ENCODE assay signal across 17 cellular contexts in genomic region chr6:45566882-45567281, GRCh38.
A peak's percentile ranks its signal among the peaks of the same experiment; 100 is the strongest.
DNase-seq lines count a peak whose midpoint lies in the region; ATAC-seq, FAIRE-seq and TF ChIP-seq lines count a peak whose summit lies in the region.
"Had no signal": no experiment of that assay in that cellular context is flagged by ENCODE, and none has a peak within 500 bp of the region (broad histone marks: within the 10 kb centered on the region; RNA-seq: fewer than 3 reads in every experiment).

No MANE protein-coding gene starts in this region.

- H3K27ac Mint-ChIP-seq in astrocyte (ENCODE audit: unreplicated experiment), result peak overlapping the region; percentile 89
- H3K27ac Mint-ChIP-seq in natural killer cell, result no peak overlapping the region
- H3K27ac Mint-ChIP-seq: activated naive CD8-positive, alpha-beta T cell treated with anti-CD3 and anti-CD28 coated beads, Interleukin-2, amount 50 U/mL, for 24 hours had no signal

- no peaks in the 10 kb centered on the region for H3K9me3 ChIP-seq in mammary epithelial cell (replicated peaks; ENCODE audit: insufficient read depth, low read length)
- no peaks in the 10 kb centered on the region for H3K9me3 ChIP-seq in breast epithelium
- H3K9me3 ChIP-seq in astrocyte (ENCODE audit: insufficient read depth, low read depth, low read length), result no peaks in the 10 kb centered on the region
- H3K9me3 ChIP-seq in keratinocyte (ENCODE audit: control insufficient read depth, low read depth, low read length), result no peaks in the 10 kb centered on the region
- H3K9me3 ChIP-seq: A549, MG63 had no signal

- H2AFZ ChIP-seq in mammary epithelial cell (ENCODE audit: low read depth, low read length) (peak overlapping the region; percentile 71), astrocyte (ENCODE audit: low read depth, low read length) (peak overlapping the region; percentile 31), keratinocyte (ENCODE audit: control insufficient read depth, low read length) (peak overlapping the region; percentile 8)

- no peak overlapping the region for H3K4me3 ChIP-seq in mammary epithelial cell (replicated peaks in 1 of 3; ENCODE audit: insufficient read depth in 1 of 3, low read depth in 2 of 3, low read length in 3 of 3)
- H3K4me3 ChIP-seq in breast epithelium, result no peak overlapping the region
- H3K4me3 ChIP-seq in astrocyte (ENCODE audit: insufficient read depth, low read depth, low read length), result no peak overlapping the region
- no peak overlapping the region for H3K4me3 ChIP-seq in keratinocyte (ENCODE audit: control insufficient read depth in 2 of 3, extremely low read depth in 1 of 3, insufficient read depth in 2 of 3, low read depth in 1 of 3, low read length in 3 of 3)
- H3K4me3 ChIP-seq: A549, MG63, skin epidermis had no signal

- H3K79me2 ChIP-seq in mammary epithelial cell (ENCODE audit: insufficient read depth, low read length), result no peaks in the 10 kb centered on the region
- no peaks in the 10 kb centered on the region for H3K79me2 ChIP-seq in astrocyte (ENCODE audit: insufficient read depth, low read length)
- no peaks in the 10 kb centered on the region for H3K79me2 ChIP-seq in keratinocyte (ENCODE audit: control insufficient read depth, insufficient read depth, low read length)

- FAIRE-seq in astrocyte (lab: Jason Lieb, UNC), result no peak
- FAIRE-seq in keratinocyte (lab: Jason Lieb, UNC), result peak; percentile 67
- FAIRE-seq in urothelium cell line (lab: Jason Lieb, UNC), result no peak
- FAIRE-seq: A549, GM12891 had no signal

- no TSS peak for BruUV-seq in mammary epithelial cell (replicated peaks; lab: Mats Ljungman, UMichigan)

- H3K36me3 ChIP-seq in mammary epithelial cell (ENCODE audit: insufficient read depth, low read length) (no peaks in the 10 kb centered on the region), breast epithelium (no peaks in the 10 kb centered on the region), astrocyte (ENCODE audit: insufficient read depth, low read length) (no peaks in the 10 kb centered on the region), keratinocyte (ENCODE audit: control insufficient read depth in 2 of 2, extremely low read depth in 1 of 2, insufficient read depth in 2 of 2, low read length in 2 of 2) (no peaks in the 10 kb centered on the region)
- H3K36me3 ChIP-seq: MG63, WERI-Rb-1 had no signal

- H3K9me1 ChIP-seq in keratinocyte (ENCODE audit: control insufficient read depth, extremely low read depth, insufficient read depth, low read length), result no peaks in the 10 kb centered on the region

- H3K27me3 ChIP-seq in mammary epithelial cell (ENCODE audit: insufficient read depth, low read length), result no peaks in the 10 kb centered on the region
- no peaks in the 10 kb centered on the region for H3K27me3 ChIP-seq in breast epithelium
- H3K27me3 ChIP-seq in astrocyte (ENCODE audit: insufficient read depth, low read length), result no peaks in the 10 kb centered on the region
- no peaks in the 10 kb centered on the region for H3K27me3 ChIP-seq in keratinocyte (ENCODE audit: control insufficient read depth, extremely low read depth, insufficient read depth, low read length)
- H3K27me3 ChIP-seq: MG63 had no signal

- H3K4me3 Mint-ChIP-seq in astrocyte (ENCODE audit: unreplicated experiment) (no peak overlapping the region), natural killer cell (no peak overlapping the region)
- H3K4me3 Mint-ChIP-seq: activated naive CD8-positive, alpha-beta T cell treated with anti-CD3 and anti-CD28 coated beads, Interleukin-2, amount 50 U/mL, for 24 hours had no signal

- in situ Hi-C loops in mammary epithelial cell (cut with MboI; ENCODE audit: low sequenced_read_pairs in 2 of 2), result no loop called here

- H3K9ac ChIP-seq in mammary epithelial cell (ENCODE audit: insufficient read depth, low read length) (no peak overlapping the region), astrocyte (ENCODE audit: low read length) (no peak overlapping the region), keratinocyte (ENCODE audit: control insufficient read depth, extremely low read depth, insufficient read depth, low read length) (no peak overlapping the region)

- H4K20me1 ChIP-seq in mammary epithelial cell (ENCODE audit: insufficient read depth, low read length), result no peaks in the 10 kb centered on the region
- no peaks in the 10 kb centered on the region for H4K20me1 ChIP-seq in astrocyte (ENCODE audit: insufficient read depth, low read length)
- H4K20me1 ChIP-seq in keratinocyte (ENCODE audit: control insufficient read depth, extremely low read depth, insufficient read depth, low read length), result no peaks in the 10 kb centered on the region

- DNase-seq in mammary epithelial cell, result peak; percentile 63
- DNase-seq in breast epithelium (ENCODE audit: low spot score in 2 of 2), result no peak
- peak; percentile 88 for DNase-seq in astrocyte (ENCODE audit: low read depth)
- DNase-seq in keratinocyte (ENCODE audit: low read depth, low spot score), result no peak
- DNase-seq in urothelium cell line (ENCODE audit: low spot score), result peak; percentile 83
- DNase-seq in GM10248 (ENCODE audit: extremely low spot score), result no peak
- no peak for DNase-seq in natural killer cell
- DNase-seq in stimulated activated naive CD4-positive, alpha-beta T cell (lab: John Stamatoyannopoulos, UW), result no peak
- DNase-seq: activated CD8-positive, alpha-beta memory T cell treated with anti-CD3 and anti-CD28 coated beads, Interleukin-2, amount 50 U/mL, for 48 hours; activated naive CD8-positive, alpha-beta T cell treated with anti-CD3 and anti-CD28 coated beads, Interleukin-2, amount 50 U/mL, for 24 hours; hypothalamus; MG63; NCI-H524; WERI-Rb-1 had no signal

- H3K27me3 Mint-ChIP-seq in astrocyte (ENCODE audit: low read depth, unreplicated experiment) (peaks cover 1% of the 10 kb centered on the region), natural killer cell (ENCODE audit: low read depth in 2 of 2) (peaks cover 0 to 2% of the 10 kb centered on the region in 2 donors)
- H3K27me3 Mint-ChIP-seq: activated naive CD8-positive, alpha-beta T cell treated with anti-CD3 and anti-CD28 coated beads, Interleukin-2, amount 50 U/mL, for 24 hours had no signal

- peaks cover 24% of the 10 kb centered on the region for H3K4me1 Mint-ChIP-seq in astrocyte (ENCODE audit: low read depth, unreplicated experiment)
- peaks cover 7 to 12% of the 10 kb centered on the region in 2 donors for H3K4me1 Mint-ChIP-seq in natural killer cell

- H3K4me2 ChIP-seq in mammary epithelial cell (ENCODE audit: insufficient read depth, low read depth, low read length), result no peak overlapping the region
- H3K4me2 ChIP-seq in astrocyte (ENCODE audit: low read length), result peak overlapping the region; percentile 34
- H3K4me2 ChIP-seq in keratinocyte (ENCODE audit: control insufficient read depth, extremely low read depth, insufficient read depth, low read depth, low read length), result no peak overlapping the region
- H3K4me2 ChIP-seq: A549 had no signal

- peaks cover 36% of the 10 kb centered on the region for H3K4me1 ChIP-seq in mammary epithelial cell (ENCODE audit: insufficient read depth, low read length)
- H3K4me1 ChIP-seq in breast epithelium, result no peaks in the 10 kb centered on the region
- H3K4me1 ChIP-seq in astrocyte (ENCODE audit: insufficient read depth, low read length), result peaks cover 15% of the 10 kb centered on the region
- peaks cover 22% of the 10 kb centered on the region for H3K4me1 ChIP-seq in keratinocyte (ENCODE audit: control insufficient read depth, extremely low read depth, insufficient read depth, low read length)
- H3K4me1 ChIP-seq: A549 had no signal

- TF ChIP-seq POLR2A in breast epithelium (IDR thresholded peaks at IDR 0.05), result no peak

- 12% methylated on average over 4 of the region's 4 CpGs for whole genome bisulfite sequencing in mammary epithelial cell (ENCODE audit: low coverage, missing lambda C conversion rate)

- no peak for TF ChIP-seq CTCF in mammary epithelial cell (conservative IDR thresholded peaks at IDR 0.05 in 1 of 2, IDR thresholded peaks at IDR 0.05 in 1 of 2; ENCODE audit: extremely low read depth in 1 of 2, insufficient read depth in 1 of 2, low read depth in 1 of 2, low read length in 2 of 2)
- no peak for TF ChIP-seq CTCF in breast epithelium (IDR thresholded peaks at IDR 0.05)
- TF ChIP-seq CTCF in astrocyte (IDR thresholded peaks at IDR 0.05; ENCODE audit: insufficient read depth, low read depth, low read length), result no peak
- no peak for TF ChIP-seq CTCF in keratinocyte (optimal IDR thresholded peaks at IDR 0.05 in 1 of 3, IDR thresholded peaks at IDR 0.05 in 1 of 3, conservative IDR thresholded peaks at IDR 0.05 in 1 of 3; ENCODE audit: extremely low read depth in 1 of 3, insufficient read depth in 2 of 3, low read length in 3 of 3)
- TF ChIP-seq CTCF in GM10248 (IDR thresholded peaks at IDR 0.05; ENCODE audit: control extremely low read depth, extremely low read depth, low read depth, missing control alignments), result no peak
- TF ChIP-seq CTCF in natural killer cell (IDR thresholded peaks at IDR 0.05), result no peak

- ATAC-seq in natural killer cell, result no peak
- ATAC-seq: A549; activated naive CD8-positive, alpha-beta T cell treated with anti-CD3 and anti-CD28 coated beads, Interleukin-2, amount 50 U/mL, for 24 hours had no signal

- CTCF ChIA-PET in mammary epithelial cell (lab: Charles Lee; ENCODE audit: low non-redundant PET) (no interaction called here), GM10248 (lab: Yijun Ruan, JAX) (interaction anchor here (1.8 kb wide), 1 partner anchor 10 kb away, joined by 5 read pairs; no protein-coding TSS in a partner anchor)

- H3K9me3 Mint-ChIP-seq in astrocyte (ENCODE audit: unreplicated experiment) (peaks cover 2% of the 10 kb centered on the region), natural killer cell (no peaks in the 10 kb centered on the region)
- H3K9me3 Mint-ChIP-seq: activated naive CD8-positive, alpha-beta T cell treated with anti-CD3 and anti-CD28 coated beads, Interleukin-2, amount 50 U/mL, for 24 hours had no signal

- H3K36me3 Mint-ChIP-seq in astrocyte (ENCODE audit: low read depth, unreplicated experiment), result peaks cover 2% of the 10 kb centered on the region
- H3K36me3 Mint-ChIP-seq in natural killer cell, result no peaks in the 10 kb centered on the region

- dilution Hi-C loops in mammary epithelial cell (cut with HindIII; ENCODE audit: low sequenced_read_pairs), result no loop called here
- dilution Hi-C loops in keratinocyte (cut with MboI; ENCODE audit: extremely low pct_ligation_motif_present, low sequenced_read_pairs), result no loop called here

- intact Hi-C loops in mammary epithelial cell (cut with micrococcal nuclease), result no loop called here
- intact Hi-C loops in breast epithelium (cut with DNase I; ENCODE audit: low total_unique reads), result no loop called here
- intact Hi-C loops in natural killer cell (cut with micrococcal nuclease), result no loop called here

- H3K27ac ChIP-seq in mammary epithelial cell (ENCODE audit: insufficient read depth, low read depth, low read length), result peak overlapping the region; percentile 1
- no peak overlapping the region for H3K27ac ChIP-seq in breast epithelium
- peak overlapping the region; percentile 24 for H3K27ac ChIP-seq in astrocyte (ENCODE audit: low read depth, low read length)
- no peak overlapping the region for H3K27ac ChIP-seq in keratinocyte (ENCODE audit: control insufficient read depth, insufficient read depth, low read length)
- H3K27ac ChIP-seq: A549, skin epidermis, WERI-Rb-1 had no signal

- POLR2A ChIA-PET in GM10248 (lab: Yijun Ruan, JAX), result no interaction called here

Comparison
In these comparisons a context has a peak if more than half of its experiments do, and no peak if none do; other contexts are left out.
1. DNase-seq: peak in mammary epithelial cell (single experiment), astrocyte (single experiment) and urothelium cell line (single experiment); none in breast epithelium (0 of 2), keratinocyte (single experiment), GM10248 (single experiment), natural killer cell (single experiment) and stimulated activated naive CD4-positive, alpha-beta T cell (0 of 6).
2. H3K27ac ChIP-seq: peak in mammary epithelial cell (single experiment) and astrocyte (single experiment); none in breast epithelium (0 of 2) and keratinocyte (single experiment).
3. H2AFZ ChIP-seq: peak in every context shown above with its lines; median percentile 71 in mammary epithelial cell; 31 in astrocyte; 8 in keratinocyte.